Comparison of ENCODE assay signal across 8 cellular contexts in genomic region chr2:139790807-139791206, GRCh38.
DNase-seq lines count a peak whose midpoint lies in the region; ATAC-seq and TF ChIP-seq lines count a peak whose summit lies in the region.

No MANE protein-coding gene starts in this region.

- peaks cover 8% of the 10 kb centered on the region; the same call in 2 of the 3 replicates for H3K4me1 Mint-ChIP-seq in GM23338
- H3K4me1 Mint-ChIP-seq in activated CD4-positive, alpha-beta T cell treated with anti-CD3 and anti-CD28 coated beads, Interleukin-2, amount 10 ng/mL, durations not matched to agents 24 days and 14 days: no peaks in the 10 kb centered on the region
- no peaks in the 10 kb centered on the region for H3K4me1 Mint-ChIP-seq in natural killer cell treated with Interleukin-12 subunit alpha and Interleukin-12 subunit beta and Interleukin-15 and Interleukin-18, amount 100 ng/mL, for 72 hours (ENCODE audit: low read depth in 2 of 2)

- intact Hi-C loops in OCI-LY7 (cut with micrococcal nuclease; ENCODE audit: unreplicated experiment): no loop called here
- intact Hi-C loops in activated CD4-positive, alpha-beta T cell treated with anti-CD3 and anti-CD28 coated beads, Interleukin-2, amount 10 ng/mL, durations not matched to agents 24 days and 14 days (cut with micrococcal nuclease): no loop called here

- no peaks in the 10 kb centered on the region; the same call in 2 of the 3 replicates for H3K9me3 Mint-ChIP-seq in GM23338
- H3K9me3 Mint-ChIP-seq in activated CD4-positive, alpha-beta T cell treated with anti-CD3 and anti-CD28 coated beads, Interleukin-2, amount 10 ng/mL, durations not matched to agents 24 days and 14 days: no peaks in the 10 kb centered on the region
- H3K9me3 Mint-ChIP-seq in natural killer cell treated with Interleukin-12 subunit alpha and Interleukin-12 subunit beta and Interleukin-15 and Interleukin-18, amount 100 ng/mL, for 72 hours: peaks cover 16% of the 10 kb centered on the region

- POLR2A ChIA-PET in OCI-LY7 (lab: Charles Lee): no interaction called here

- no peak overlapping the region for H3K27ac ChIP-seq in 22Rv1
- H3K27ac ChIP-seq in GM23338 (ENCODE audit: low read depth): no peak overlapping the region
- no peak overlapping the region for H3K27ac ChIP-seq in OCI-LY7 (ENCODE audit: low read depth, low read length, poor library complexity, severe bottlenecking)

- no peaks in the 10 kb centered on the region for H3K36me3 ChIP-seq in GM23338 (ENCODE audit: insufficient read depth)
- no peaks in the 10 kb centered on the region for H3K36me3 ChIP-seq in OCI-LY7 (ENCODE audit: insufficient read depth, low read length)

- no peaks in the 10 kb centered on the region for H4K20me1 ChIP-seq in GM23338 (replicated peaks; ENCODE audit: insufficient read depth)
- no peaks in the 10 kb centered on the region for H4K20me1 ChIP-seq in OCI-LY7 (ENCODE audit: insufficient read depth, low read length)

- H2AFZ ChIP-seq in GM23338 (no peak overlapping the region), OCI-LY7 (ENCODE audit: low read length) (no peak overlapping the region)

- no peak overlapping the region for H3K27ac Mint-ChIP-seq in GM23338
- no peak overlapping the region for H3K27ac Mint-ChIP-seq in activated CD4-positive, alpha-beta T cell treated with anti-CD3 and anti-CD28 coated beads, Interleukin-2, amount 10 ng/mL, durations not matched to agents 24 days and 14 days
- H3K27ac Mint-ChIP-seq in natural killer cell treated with Interleukin-12 subunit alpha and Interleukin-12 subunit beta and Interleukin-15 and Interleukin-18, amount 100 ng/mL, for 72 hours: no peak overlapping the region

- CTCF ChIA-PET in OCI-LY7 (lab: Charles Lee; ENCODE audit: unreplicated experiment): no interaction called here

- H3K79me2 ChIP-seq in GM23338 (replicated peaks; ENCODE audit: insufficient read depth) (no peaks in the 10 kb centered on the region), OCI-LY7 (ENCODE audit: insufficient read depth, low read depth, low read length) (no peaks in the 10 kb centered on the region)

- no peak overlapping the region for H3K4me3 ChIP-seq in GM23338
- no peak overlapping the region for H3K4me3 ChIP-seq in OCI-LY7 (ENCODE audit: low read depth, low read length, poor library complexity, severe bottlenecking)
- H3K4me3 ChIP-seq in fibroblast of mammary gland (ENCODE audit: control insufficient read depth, low read depth, low read length): no peak overlapping the region

- H3K27me3 ChIP-seq in GM23338 (ENCODE audit: insufficient read depth): no peaks in the 10 kb centered on the region

- H3K9me3 ChIP-seq in OCI-LY7 (ENCODE audit: low read length): no peaks in the 10 kb centered on the region

- H3K9me2 ChIP-seq in GM23338 (ENCODE audit: insufficient read depth): no peaks in the 10 kb centered on the region; the same call in 1 of the 2 replicates
- H3K9me2 ChIP-seq in OCI-LY7 (ENCODE audit: insufficient read depth, low read length): no peaks in the 10 kb centered on the region

- H3K4me2 ChIP-seq in GM23338 (no peak overlapping the region), OCI-LY7 (ENCODE audit: low read length) (no peak overlapping the region)

- H3F3A ChIP-seq in GM23338 (replicated peaks; ENCODE audit: low read depth): no peaks in the 10 kb centered on the region

- TF ChIP-seq CTCF in 22Rv1 (IDR thresholded peaks at IDR 0.05) (peak; percentile 32), GM23338 (conservative IDR thresholded peaks at IDR 0.05; ENCODE audit: low read depth in 2 of 2) (peak in 1 of 2 experiments; percentile 60), OCI-LY7 (conservative IDR thresholded peaks at IDR 0.05; ENCODE audit: low read length) (peak; percentile 70), fibroblast of mammary gland (conservative IDR thresholded peaks at IDR 0.05; ENCODE audit: control insufficient read depth, insufficient read depth, low read depth, low read length) (peak; percentile 19)

- no peaks in the 10 kb centered on the region for H3K36me3 Mint-ChIP-seq in GM23338 (ENCODE audit: low read depth)
- no peaks in the 10 kb centered on the region for H3K36me3 Mint-ChIP-seq in activated CD4-positive, alpha-beta T cell treated with anti-CD3 and anti-CD28 coated beads, Interleukin-2, amount 10 ng/mL, durations not matched to agents 24 days and 14 days (ENCODE audit: low read depth)
- H3K36me3 Mint-ChIP-seq in natural killer cell treated with Interleukin-12 subunit alpha and Interleukin-12 subunit beta and Interleukin-15 and Interleukin-18, amount 100 ng/mL, for 72 hours: no peaks in the 10 kb centered on the region

- H3K27me3 Mint-ChIP-seq in GM23338 (ENCODE audit: insufficient read depth, low read depth, poor library complexity): no peaks in the 10 kb centered on the region
- no peaks in the 10 kb centered on the region for H3K27me3 Mint-ChIP-seq in activated CD4-positive, alpha-beta T cell treated with anti-CD3 and anti-CD28 coated beads, Interleukin-2, amount 10 ng/mL, durations not matched to agents 24 days and 14 days
- no peaks in the 10 kb centered on the region for H3K27me3 Mint-ChIP-seq in natural killer cell treated with Interleukin-12 subunit alpha and Interleukin-12 subunit beta and Interleukin-15 and Interleukin-18, amount 100 ng/mL, for 72 hours

- no peak overlapping the region for H3K4me3 Mint-ChIP-seq in GM23338
- H3K4me3 Mint-ChIP-seq in activated CD4-positive, alpha-beta T cell treated with anti-CD3 and anti-CD28 coated beads, Interleukin-2, amount 10 ng/mL, durations not matched to agents 24 days and 14 days: no peak overlapping the region
- H3K4me3 Mint-ChIP-seq in natural killer cell treated with Interleukin-12 subunit alpha and Interleukin-12 subunit beta and Interleukin-15 and Interleukin-18, amount 100 ng/mL, for 72 hours: no peak overlapping the region

- peak; percentile 58; the same call in 2 of the 3 replicates for ATAC-seq in GM23338
- no peak for ATAC-seq in GM18511 (IDR thresholded peaks at IDR 0.05; ENCODE audit: unreplicated experiment)
- ATAC-seq in HG03175 (IDR thresholded peaks at IDR 0.05; ENCODE audit: unreplicated experiment): no peak
- no peak for ATAC-seq in natural killer cell treated with Interleukin-12 subunit alpha and Interleukin-12 subunit beta and Interleukin-15 and Interleukin-18, amount 100 ng/mL, for 72 hours

- DNase-seq in GM23338 (ENCODE audit: low spot score) (peak; percentile 50), OCI-LY7 (ENCODE audit: low spot score) (peak; percentile 14), fibroblast of mammary gland (ENCODE audit: low read depth) (peak; percentile 35)
- DNase-seq in activated CD4-positive, alpha-beta T cell treated with anti-CD3 and anti-CD28 coated beads, Interleukin-2, amount 10 ng/mL, durations not matched to agents 24 days and 14 days: no peak
- DNase-seq in natural killer cell treated with Interleukin-12 subunit alpha and Interleukin-12 subunit beta and Interleukin-15 and Interleukin-18, amount 100 ng/mL, for 72 hours (ENCODE audit: low spot score): no peak

- no TSS peak for BruUV-seq in OCI-LY7 (replicated peaks; lab: Mats Ljungman, UMichigan)

- peaks cover 7% of the 10 kb centered on the region; the same call in 1 of the 2 replicates for H3K4me1 ChIP-seq in GM23338 (ENCODE audit: insufficient read depth)
- no peaks in the 10 kb centered on the region for H3K4me1 ChIP-seq in OCI-LY7 (ENCODE audit: insufficient read depth, low read length, poor library complexity, severe bottlenecking)

TF ChIP-seq in GM23338, 12 proteins besides CTCF, POLR2A, EP300 and RAD21:
- TF ChIP-seq STAT1 (IDR thresholded peaks at IDR 0.05; ENCODE audit: unreplicated experiment) (no peak), JUNB (IDR thresholded peaks at IDR 0.05; ENCODE audit: unreplicated experiment) (no peak)

Comparison
In these comparisons a context has a peak if more than half of its experiments do, and no peak if none do; other contexts are left out.
1. DNase-seq: peak in GM23338 (single experiment), OCI-LY7 (single experiment) and fibroblast of mammary gland (single experiment); none in activated CD4-positive, alpha-beta T cell treated with anti-CD3 and anti-CD28 coated beads, Interleukin-2, amount 10 ng/mL, durations not matched to agents 24 days and 14 days (single experiment) and natural killer cell treated with Interleukin-12 subunit alpha and Interleukin-12 subunit beta and Interleukin-15 and Interleukin-18, amount 100 ng/mL, for 72 hours (single experiment).